8 cellular contexts compared by ENCODE assay signal in genomic region chr1:32539584-32540571, GRCh38. TPM values are rescaled to one million over a fixed set of nuclear protein-coding genes. Genes with fewer than 3 reads are reported as not detected.
DNase-seq lines count a peak whose midpoint lies in the region; ATAC-seq, FAIRE-seq and TF ChIP-seq lines count a peak whose summit lies in the region.

No MANE protein-coding gene starts in this region.

- no peak for TF ChIP-seq CTCF in A549 (IDR thresholded peaks at IDR 0.05)
- no peak for TF ChIP-seq CTCF in GM06990 (IDR thresholded peaks at IDR 0.05; ENCODE audit: insufficient read depth, low read length, poor library complexity, severe bottlenecking)

- H3K9ac ChIP-seq in neuronal stem cell (ENCODE audit: low read depth, low read length, poor library complexity): peak overlapping the region; percentile 85

- no peak for TF ChIP-seq EP300 in A549 (IDR thresholded peaks at IDR 0.05)

- H3K27me3 ChIP-seq in GM06990 (replicated peaks; ENCODE audit: control insufficient read depth, insufficient read depth, low read length) (no peaks in the 10 kb centered on the region), neuronal stem cell (ENCODE audit: control insufficient read depth in 3 of 3, insufficient read depth in 3 of 3, low read depth in 1 of 3, low read length in 3 of 3) (peaks cover 0 to 5% (median 2%) of the 10 kb centered on the region in 3 experiments)

- CTCF ChIA-PET in A549 (lab: Yijun Ruan, JAX): interaction anchor here (1.2 to 2.1 kb wide), 4 partner anchors 14 to 91 kb away, joined by 3 to 6 read pairs (median 4); no protein-coding TSS in a partner anchor

- no peak overlapping the region for H3K23ac ChIP-seq in neuronal stem cell (ENCODE audit: low read depth, low read length, poor library complexity)

- no peak overlapping the region for H3K14ac ChIP-seq in neuronal stem cell (ENCODE audit: low read length)

- H2BK12ac ChIP-seq in neuronal stem cell (ENCODE audit: low read length): no peak overlapping the region

- FAIRE-seq in A549 (lab: Jason Lieb, UNC): no peak

- peak overlapping the region; percentile 79 for H2BK120ac ChIP-seq in neuronal stem cell (ENCODE audit: low read depth, low read length)

- peak; percentile 20 to 37 for DNase-seq in A549 (ENCODE audit: low read depth in 1 of 2, low spot score in 1 of 2)
- DNase-seq in GM06990 (ENCODE audit: extremely low read depth, insufficient read length): peak; percentile 49
- peak; percentile 46 for DNase-seq in NCI-H2171 treated with DMSO at 0.1 percent for 48 hours (lab: John Stamatoyannopoulos, UW)
- DNase-seq in glomerular visceral epithelial cell (ENCODE audit: extremely low spot score): peak; percentile 51
- DNase-seq in neuronal stem cell (ENCODE audit: low spot score): peak; percentile 45
- no peak for DNase-seq in NCI-H446 (lab: John Stamatoyannopoulos, UW)

- H3K4me1 ChIP-seq in A549 (peaks cover 10% of the 10 kb centered on the region; the same call in 2 of the 3 replicates), neuronal stem cell (ENCODE audit: control insufficient read depth in 2 of 2, insufficient read depth in 1 of 2, low read depth in 1 of 2, low read length in 2 of 2) (peaks cover 3 to 11% of the 10 kb centered on the region in 2 donors)

- H2BK15ac ChIP-seq in neuronal stem cell (ENCODE audit: low read length): peak overlapping the region; percentile 38

- POLR2A ChIA-PET in A549 (lab: Yijun Ruan, JAX): interaction anchor here (0.6 to 1.5 kb wide), 3 partner anchors 19 to 111 kb away, joined by 3 to 8 read pairs (median 4); partner anchors contain the start of genes RBBP4 and ZBTB8OS

- H3K27me3 Mint-ChIP-seq in activated naive CD4-positive, alpha-beta T cell treated with anti-CD3 and anti-CD28 coated beads, Interleukin-2, amount 50 U/mL, for 24 hours: peaks cover 48% of the 10 kb centered on the region

- no peak overlapping the region for H4K8ac ChIP-seq in neuronal stem cell (ENCODE audit: low read depth, low read length)

- TF ChIP-seq POLR2A in A549 (IDR thresholded peaks at IDR 0.05; ENCODE audit: low read length): no peak

- H3K4me3 Mint-ChIP-seq in activated naive CD4-positive, alpha-beta T cell treated with anti-CD3 and anti-CD28 coated beads, Interleukin-2, amount 50 U/mL, for 24 hours: peak overlapping the region; percentile 89

- H3K4me1 Mint-ChIP-seq in activated naive CD4-positive, alpha-beta T cell treated with anti-CD3 and anti-CD28 coated beads, Interleukin-2, amount 50 U/mL, for 24 hours: peaks cover 6% of the 10 kb centered on the region

- H3K4me2 ChIP-seq in A549 (peak overlapping the region; percentile 93), neuronal stem cell (ENCODE audit: insufficient read depth, low read length, poor library complexity, severe bottlenecking) (peak overlapping the region; percentile 79)

- H3K27ac Mint-ChIP-seq in activated naive CD4-positive, alpha-beta T cell treated with anti-CD3 and anti-CD28 coated beads, Interleukin-2, amount 50 U/mL, for 24 hours: peak overlapping the region; percentile 38

- H3K9me3 ChIP-seq in A549 (no peaks in the 10 kb centered on the region), neuronal stem cell (replicated peaks in 1 of 2; ENCODE audit: control insufficient read depth in 2 of 2, insufficient read depth in 1 of 2, low read depth in 1 of 2, low read length in 2 of 2) (no peaks in the 10 kb centered on the region)

- no peak overlapping the region for H3K4ac ChIP-seq in neuronal stem cell (ENCODE audit: low read length)

- 44% methylated on average over 13 of the region's 102 CpGs for WGBS in A549 (ENCODE audit: missing lambda C conversion rate)
- WGBS in neuronal stem cell (ENCODE audit: extremely low coverage in 2 of 2, insufficient read length in 2 of 2, insufficient replicate concordance in 1 of 2), 2 donors: no CpG with 5 or more reads among the region's 102 CpGs

- peak overlapping the region; percentile 90 for H3K4me3 ChIP-seq in A549
- H3K4me3 ChIP-seq in GM06990 (replicated peaks; ENCODE audit: low read depth, low read length): peak overlapping the region; percentile 67
- H3K4me3 ChIP-seq in neuronal stem cell (ENCODE audit: low read length in 2 of 2): peak overlapping the region; percentile 79 to 84

- no peak for TF ChIP-seq RAD21 in A549 (conservative IDR thresholded peaks at IDR 0.05 in 1 of 2, IDR thresholded peaks at IDR 0.05 in 1 of 2)

- no peak overlapping the region for H2AK5ac ChIP-seq in neuronal stem cell (ENCODE audit: low read depth, low read length)

- no peak overlapping the region for H4K91ac ChIP-seq in neuronal stem cell (ENCODE audit: low read depth, low read length, poor library complexity)

- no peaks in the 10 kb centered on the region for H3K9me3 Mint-ChIP-seq in activated naive CD4-positive, alpha-beta T cell treated with anti-CD3 and anti-CD28 coated beads, Interleukin-2, amount 50 U/mL, for 24 hours

- H2AFZ ChIP-seq in neuronal stem cell (ENCODE audit: low read length): peak overlapping the region; percentile 95

- ATAC-seq in A549 (peak; percentile 81 to 85), GM18873 (IDR thresholded peaks at IDR 0.05; ENCODE audit: low FRiP score, unreplicated experiment) (no peak)

- no peaks in the 10 kb centered on the region for H3K79me1 ChIP-seq in neuronal stem cell (ENCODE audit: low read depth, low read length)

- no peak overlapping the region for H2BK5ac ChIP-seq in neuronal stem cell (ENCODE audit: low read length)

- no peaks in the 10 kb centered on the region for H3K36me3 ChIP-seq in GM06990 (ENCODE audit: control insufficient read depth, insufficient read depth, low read length)
- peaks cover 0 to 11% of the 10 kb centered on the region in 2 donors for H3K36me3 ChIP-seq in neuronal stem cell (replicated peaks in 1 of 2; ENCODE audit: control insufficient read depth in 2 of 2, insufficient read depth in 2 of 2, low read length in 2 of 2)

- peaks cover 1% of the 10 kb centered on the region for H3K36me3 Mint-ChIP-seq in activated naive CD4-positive, alpha-beta T cell treated with anti-CD3 and anti-CD28 coated beads, Interleukin-2, amount 50 U/mL, for 24 hours

- H3K27ac ChIP-seq in A549 (peak overlapping the region; percentile 86 to 94), neuronal stem cell (replicated peaks; ENCODE audit: low read length) (no peak overlapping the region)

- peak overlapping the region; percentile 88 for H3K18ac ChIP-seq in neuronal stem cell (ENCODE audit: low read length)

TF ChIP-seq in A549, 52 proteins besides CTCF, POLR2A, EP300 and RAD21:
- TF ChIP-seq RFX5 (IDR thresholded peaks at IDR 0.05) (no peak), MYC (IDR thresholded peaks at IDR 0.05; ENCODE audit: borderline replicate concordance, low read length) (no peak), NFE2L2 (conservative IDR thresholded peaks at IDR 0.05; ENCODE audit: low read length) (no peak), NPAS2 (CRISPR knock-in tag; IDR thresholded peaks at IDR 0.05; ENCODE audit: borderline replicate concordance) (no peak), JUNB (IDR thresholded peaks at IDR 0.05) (no peak), CBX8 (IDR thresholded peaks at IDR 0.05) (no peak)
- TF ChIP-seq, protein P1, sequence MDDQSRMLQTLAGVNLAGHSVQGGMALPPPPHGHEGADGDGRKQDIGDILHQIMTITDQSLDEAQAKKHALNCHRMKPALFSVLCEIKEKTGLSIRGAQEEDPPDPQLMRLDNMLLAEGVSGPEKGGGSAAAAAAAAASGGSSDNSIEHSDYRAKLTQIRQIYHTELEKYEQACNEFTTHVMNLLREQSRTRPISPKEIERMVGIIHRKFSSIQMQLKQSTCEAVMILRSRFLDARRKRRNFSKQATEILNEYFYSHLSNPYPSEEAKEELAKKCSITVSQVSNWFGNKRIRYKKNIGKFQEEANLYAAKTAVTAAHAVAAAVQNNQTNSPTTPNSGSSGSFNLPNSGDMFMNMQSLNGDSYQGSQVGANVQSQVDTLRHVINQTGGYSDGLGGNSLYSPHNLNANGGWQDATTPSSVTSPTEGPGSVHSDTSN (IDR thresholded peaks at IDR 0.05): no peak
- TF ChIP-seq, protein P2, sequence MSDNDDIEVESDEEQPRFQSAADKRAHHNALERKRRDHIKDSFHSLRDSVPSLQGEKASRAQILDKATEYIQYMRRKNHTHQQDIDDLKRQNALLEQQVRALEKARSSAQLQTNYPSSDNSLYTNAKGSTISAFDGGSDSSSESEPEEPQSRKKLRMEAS (IDR thresholded peaks at IDR 0.05): no peak

RNA-seq across cellular contexts. Expression of gene ZBTB8A, which starts 0.7 kb away (rescaled TPM):
- polyA plus RNA-seq in A549 (2011; rRNA removed) (4.9 and 6.0 TPM in 2 replicates), A549 (2017; fragmentation: RNase III; extraction: RNeasy Plus Mini Kit Qiagen cat#74134 plus additional on column Dnase treatment) (2.5 to 2.7 TPM (median 2.6 TPM) in 3 replicates)
- polyA plus RNA-seq in A549 (2012; cell fraction: cytosol; rRNA removed): 0.75 and 1.0 TPM in 2 replicates
- 0.68 and 1.2 TPM in 2 replicates for polyA plus RNA-seq in A549 (2012; cell fraction: nucleus; rRNA removed)
- polyA minus RNA-seq in A549 (2011; rRNA and poly(A)+ RNA removed): 2.9 and 5.2 TPM in 2 replicates
- 8.8 TPM for polyA plus RNA-seq in neuronal stem cell (2013, experiment 1 of 2)
- 9.4 TPM for polyA plus RNA-seq in neuronal stem cell (2013, experiment 2 of 2)

Comparison
In these comparisons a context has a peak if more than half of its experiments do, and no peak if none do; other contexts are left out.
1. DNase-seq: peak in A549 (2 of 2), GM06990 (single experiment), NCI-H2171 treated with DMSO at 0.1 percent for 48 hours (single experiment), glomerular visceral epithelial cell (single experiment) and neuronal stem cell (single experiment); none in NCI-H446 (0 of 2).
2. Peak in every context shown above with its lines, with median percentiles within 50 percentile points of each other: H3K4me3 ChIP-seq.